In genomic region chr5:192970-193831, GRCh38 we compare ENCODE assay signal across 16 cellular contexts. TPM values are rescaled to one million over a fixed set of nuclear protein-coding genes. Genes with fewer than 3 reads are reported as not detected.
"Had no signal": no experiment of that assay in that cellular context is flagged by ENCODE, and none has a peak within 500 bp of the region (broad histone marks: within the 10 kb centered on the region; RNA-seq: fewer than 3 reads in every experiment).

No MANE protein-coding gene starts in this region.

- H3K27me3 ChIP-seq: breast epithelium had no signal

- H3K27ac ChIP-seq: breast epithelium, neutrophil, tibial nerve had no signal

- ATAC-seq: esophagus mucosa, SK-N-SH treated with all-trans-retinoic acid at 6 μM for 48 hours had no signal

- H3K9me3 ChIP-seq: breast epithelium, neutrophil, tibial nerve had no signal

- H3K4me1 ChIP-seq: breast epithelium had no signal

- DNase-seq: activated B cell treated with CpG ODN at 0.5 μM for 24 hours; activated CD4-positive, alpha-beta T cell treated with anti-CD3 and anti-CD28 coated beads, Interleukin-2, amount 10 ng/mL, durations not matched to agents 24 days and 14 days; activated naive CD8-positive, alpha-beta T cell treated with anti-CD3 and anti-CD28 coated beads for 36 hours; activated T-cell treated with anti-CD3 and anti-CD28 coated beads for 4 hours; islet precursor cell; naive B cell; T-helper 2 cell had no signal

- H3K36me3 ChIP-seq: breast epithelium, neutrophil had no signal

- H3K4me3 ChIP-seq: breast epithelium, tibial nerve had no signal

RNA-seq across cellular contexts. Expression of gene LRRC14B, which starts 1.9 kb away (rescaled TPM):
- total RNA-seq: activated B cell treated with CpG ODN at 0.5 μM for 24 hours; activated CD4-positive, alpha-beta T cell treated with anti-CD3 and anti-CD28 coated beads, Interleukin-2, amount 10 ng/mL, durations not matched to agents 24 days and 14 days; activated CD8-positive, alpha-beta memory T cell treated with anti-CD3 and anti-CD28 coated beads for 36 hours; esophagus mucosa; lower leg skin; progenitor cell of endocrine pancreas; subcutaneous adipose tissue; tibial nerve had no signal
